In the genomic region with DNA sequence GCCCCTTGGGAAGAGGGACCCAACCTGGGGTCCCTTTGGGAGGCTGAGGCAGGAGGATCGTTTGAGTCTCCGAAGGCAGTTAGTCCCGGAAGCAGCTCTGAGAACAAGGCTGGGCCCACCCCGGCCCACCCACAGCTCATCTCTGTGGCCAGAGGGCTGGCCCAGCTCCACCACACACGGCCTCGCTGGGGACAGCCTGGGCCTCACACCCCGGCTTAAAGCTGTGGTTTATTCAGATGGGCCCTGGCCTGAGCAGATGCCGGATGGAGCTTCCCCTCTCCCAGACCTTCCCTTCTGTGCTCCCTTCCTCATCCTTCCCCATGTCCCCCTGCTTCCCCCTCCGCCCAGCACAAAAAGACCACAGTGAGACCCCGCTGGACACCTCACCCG, we compare ENCODE assay signal across 12 cellular contexts.
"Had no signal": no experiment of that assay in that cellular context is flagged by ENCODE, and none has a peak within 500 bp of the region (broad histone marks: within the 10 kb centered on the region; RNA-seq: fewer than 3 reads in every experiment).

No MANE protein-coding gene starts in this region.

- H3K4me1 ChIP-seq: gastrocnemius medialis, testis, uterus had no signal

- DNase-seq: cortex of kidney, esophagus squamous epithelium had no signal

- H3K27ac Mint-ChIP-seq: activated CD4-positive, alpha-beta memory T cell treated with anti-CD3 and anti-CD28 coated beads for 36 hours; activated naive CD4-positive, alpha-beta T cell treated with anti-CD3 and anti-CD28 coated beads, Interleukin-2, amount 10 ng/mL, durations not matched to agents 7 days and 5 days; activated T-cell treated with anti-CD3 and anti-CD28 coated beads, Interleukin-2, amount 50 U/mL, for 72 hours; mesothelial cell of epicardium; nephron progenitor cell had no signal

- H3K4me1 Mint-ChIP-seq: activated naive CD4-positive, alpha-beta T cell treated with anti-CD3 and anti-CD28 coated beads, Interleukin-2, amount 10 ng/mL, durations not matched to agents 7 days and 5 days; endodermal cell; mesothelial cell of epicardium had no signal

- H3K27me3 Mint-ChIP-seq: activated CD4-positive, alpha-beta memory T cell treated with anti-CD3 and anti-CD28 coated beads for 36 hours had no signal

- H3K4me3 ChIP-seq: esophagus squamous epithelium, gastrocnemius medialis, left ventricle myocardium inferior, testis, uterus had no signal

- H3K27ac ChIP-seq: esophagus squamous epithelium, gastrocnemius medialis, left ventricle myocardium inferior, testis, uterus had no signal

- H3K9me3 ChIP-seq: esophagus squamous epithelium, gastrocnemius medialis, testis, uterus had no signal

- H3K4me3 Mint-ChIP-seq: activated CD4-positive, alpha-beta memory T cell treated with anti-CD3 and anti-CD28 coated beads for 36 hours; activated naive CD4-positive, alpha-beta T cell treated with anti-CD3 and anti-CD28 coated beads, Interleukin-2, amount 10 ng/mL, durations not matched to agents 7 days and 5 days; activated T-cell treated with anti-CD3 and anti-CD28 coated beads, Interleukin-2, amount 50 U/mL, for 72 hours; endodermal cell; mesothelial cell of epicardium; nephron progenitor cell had no signal

- H3K36me3 Mint-ChIP-seq: activated CD4-positive, alpha-beta memory T cell treated with anti-CD3 and anti-CD28 coated beads for 36 hours; activated naive CD4-positive, alpha-beta T cell treated with anti-CD3 and anti-CD28 coated beads, Interleukin-2, amount 10 ng/mL, durations not matched to agents 7 days and 5 days; mesothelial cell of epicardium had no signal

- H3K27me3 ChIP-seq: gastrocnemius medialis, testis, uterus had no signal

- H3K9me3 Mint-ChIP-seq: activated CD4-positive, alpha-beta memory T cell treated with anti-CD3 and anti-CD28 coated beads for 36 hours; activated T-cell treated with anti-CD3 and anti-CD28 coated beads, Interleukin-2, amount 50 U/mL, for 72 hours had no signal

- H3K36me3 ChIP-seq: esophagus squamous epithelium, gastrocnemius medialis, left ventricle myocardium inferior, uterus had no signal
